ENCODE assay signal across 1 cellular context in genomic region chr14:64934338-64934939, GRCh38.
TF ChIP-seq lines count a peak whose summit lies in the region.

No MANE protein-coding gene starts in this region.

TF ChIP-seq in WTC11, 78 proteins besides CTCF, POLR2A, EP300 and RAD21 (continued from another document):
- TF ChIP-seq E2F5 (CRISPR knock-in tag; IDR thresholded peaks at IDR 0.05) = no peak
- no peak for TF ChIP-seq AR (CRISPR knock-in tag; IDR thresholded peaks at IDR 0.05)
- TF ChIP-seq MYBL2 (CRISPR knock-in tag; IDR thresholded peaks at IDR 0.05) = no peak
- no peak for TF ChIP-seq SMAD4 (CRISPR knock-in tag; IDR thresholded peaks at IDR 0.05)
- no peak for TF ChIP-seq GRHL2 (CRISPR knock-in tag; IDR thresholded peaks at IDR 0.05; ENCODE audit: insufficient replicate concordance, severe bottlenecking)
- TF ChIP-seq IRF2 (CRISPR knock-in tag; IDR thresholded peaks at IDR 0.05; ENCODE audit: borderline replicate concordance, low read depth) = no peak
